In the genomic region with DNA sequence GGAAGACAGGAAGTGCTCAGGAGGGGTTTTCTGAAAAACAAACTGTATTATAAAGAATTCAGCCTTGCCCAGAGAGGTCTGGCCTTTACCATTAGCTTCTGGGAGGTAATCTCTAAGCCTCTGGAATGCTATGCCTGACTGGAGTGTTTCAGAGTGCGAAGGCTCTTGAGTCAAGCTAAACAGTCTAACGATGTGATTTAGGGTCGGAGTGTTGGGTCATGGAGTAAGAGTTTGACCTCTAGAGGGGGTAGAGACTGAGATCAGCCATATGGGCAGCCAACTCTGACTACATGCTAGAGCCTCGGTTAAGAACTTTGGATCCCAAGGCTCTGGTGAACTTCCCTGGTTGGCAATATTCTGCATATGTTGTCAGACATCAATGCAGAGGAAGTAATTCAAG, we compare ENCODE assay signal across 24 cellular contexts. TPM values are rescaled to one million over a fixed set of nuclear protein-coding genes. Genes with fewer than 3 reads are reported as not detected.
DNase-seq lines count a peak whose midpoint lies in the region; ATAC-seq and TF ChIP-seq lines count a peak whose summit lies in the region.
"Had no signal": no experiment of that assay in that cellular context is flagged by ENCODE, and none has a peak within 500 bp of the region (broad histone marks: within the 10 kb centered on the region; RNA-seq: fewer than 3 reads in every experiment).

No MANE protein-coding gene starts in this region.

- intact Hi-C loops in left ventricle myocardium inferior (cut with micrococcal nuclease) (no loop called here), Right ventricle myocardium inferior (cut with DNase I) (no loop called here)

- H3K4me3 Mint-ChIP-seq in activated T-helper 17 cell treated with anti-CD3 and anti-CD28 coated beads, Interleukin-2, amount 50 U/mL, for 72 hours: no peak overlapping the region
- H3K4me3 Mint-ChIP-seq: activated naive CD8-positive, alpha-beta T cell treated with anti-CD3 and anti-CD28 coated beads, Interleukin-2, amount 10 ng/mL, durations not matched to agents 7 days and 5 days had no signal

- H3K36me3 ChIP-seq in left ventricle myocardium inferior: peaks cover 91% of the 10 kb centered on the region
- peaks cover 22 to 35% of the 10 kb centered on the region in 2 donors for H3K36me3 ChIP-seq in stomach smooth muscle (ENCODE audit: control insufficient read depth in 2 of 2, insufficient read depth in 2 of 2, low read length in 2 of 2)

- no peaks in the 10 kb centered on the region for H3K27me3 Mint-ChIP-seq in activated T-helper 17 cell treated with anti-CD3 and anti-CD28 coated beads, Interleukin-2, amount 50 U/mL, for 72 hours
- H3K27me3 Mint-ChIP-seq: activated naive CD8-positive, alpha-beta T cell treated with anti-CD3 and anti-CD28 coated beads, Interleukin-2, amount 10 ng/mL, durations not matched to agents 7 days and 5 days; stimulated activated naive B cell treated with anti-CD40 and anti-IgM and Interleukin-4, amounts not matched to agents 10 μg/mL and 1 μg/mL and 100 μg/mL, for 72 hours had no signal

- peak overlapping the region; percentile 20 for H3K27ac Mint-ChIP-seq in activated T-helper 17 cell treated with anti-CD3 and anti-CD28 coated beads, Interleukin-2, amount 50 U/mL, for 72 hours
- H3K27ac Mint-ChIP-seq: activated naive CD8-positive, alpha-beta T cell treated with anti-CD3 and anti-CD28 coated beads, Interleukin-2, amount 10 ng/mL, durations not matched to agents 7 days and 5 days had no signal

- ATAC-seq in Right ventricle myocardium inferior (no peak), omental fat pad (ENCODE audit: low FRiP score) (no peak)
- ATAC-seq in activated T-helper 17 cell treated with anti-CD3 and anti-CD28 coated beads, Interleukin-2, amount 50 U/mL, for 72 hours (replicated peaks): no peak
- ATAC-seq: A549; body of pancreas; stimulated activated naive B cell treated with anti-CD40 and anti-IgM and Interleukin-4, amounts not matched to agents 10 μg/mL and 1 μg/mL and 100 μg/mL, for 72 hours had no signal

- peaks cover 100% of the 10 kb centered on the region for H3K36me3 Mint-ChIP-seq in activated T-helper 17 cell treated with anti-CD3 and anti-CD28 coated beads, Interleukin-2, amount 50 U/mL, for 72 hours (ENCODE audit: low read depth)

- H3K4me3 ChIP-seq in left ventricle myocardium inferior (no peak overlapping the region), stomach smooth muscle (ENCODE audit: low read length in 2 of 2) (no peak overlapping the region)
- H3K4me3 ChIP-seq: A549, BLaER1, body of pancreas, colonic mucosa, GM23248, MG63, SJSA1, thoracic aorta had no signal

- TF ChIP-seq CTCF in left ventricle myocardium inferior (IDR thresholded peaks at IDR 0.05; ENCODE audit: borderline replicate concordance): no peak
- no peak for TF ChIP-seq CTCF in omental fat pad (IDR thresholded peaks at IDR 0.05)

- H3K27ac ChIP-seq in left ventricle myocardium inferior (replicated peaks) (peak overlapping the region; percentile 49), stomach smooth muscle (ENCODE audit: low read length) (peak overlapping the region; percentile 8)
- H3K27ac ChIP-seq: A549, BLaER1, body of pancreas, colonic mucosa, SJSA1, thoracic aorta had no signal

- H3K27me3 ChIP-seq in left ventricle myocardium inferior (ENCODE audit: low read depth) (no peaks in the 10 kb centered on the region), stomach smooth muscle (ENCODE audit: control insufficient read depth in 1 of 2, insufficient read depth in 2 of 2, low read length in 2 of 2) (no peaks in the 10 kb centered on the region)
- H3K27me3 ChIP-seq: BLaER1, body of pancreas, colonic mucosa, MG63, SJSA1 had no signal

- H3K9me3 ChIP-seq in left ventricle myocardium inferior (replicated peaks) (no peaks in the 10 kb centered on the region), stomach smooth muscle (ENCODE audit: control insufficient read depth in 2 of 2, low read length in 2 of 2) (no peaks in the 10 kb centered on the region)
- H3K9me3 ChIP-seq: A549, BLaER1, body of pancreas, colonic mucosa, MG63, SJSA1, thoracic aorta had no signal

- H3K4me1 Mint-ChIP-seq in activated T-helper 17 cell treated with anti-CD3 and anti-CD28 coated beads, Interleukin-2, amount 50 U/mL, for 72 hours: peaks cover 13% of the 10 kb centered on the region

- no peak overlapping the region for H3K9ac ChIP-seq in stomach smooth muscle (ENCODE audit: low read length in 2 of 2)
- H3K9ac ChIP-seq: BLaER1, GM23248 had no signal

- peaks cover 28% of the 10 kb centered on the region for H3K4me1 ChIP-seq in left ventricle myocardium inferior
- no peaks in the 10 kb centered on the region for H3K4me1 ChIP-seq in stomach smooth muscle (ENCODE audit: control insufficient read depth, insufficient read depth, low read length)
- H3K4me1 ChIP-seq: A549, body of pancreas, colonic mucosa, SJSA1 had no signal

- H3K9me3 Mint-ChIP-seq in activated T-helper 17 cell treated with anti-CD3 and anti-CD28 coated beads, Interleukin-2, amount 50 U/mL, for 72 hours: no peaks in the 10 kb centered on the region
- H3K9me3 Mint-ChIP-seq: activated naive CD8-positive, alpha-beta T cell treated with anti-CD3 and anti-CD28 coated beads, Interleukin-2, amount 10 ng/mL, durations not matched to agents 7 days and 5 days; stimulated activated naive B cell treated with anti-CD40 and anti-IgM and Interleukin-4, amounts not matched to agents 10 μg/mL and 1 μg/mL and 100 μg/mL, for 72 hours had no signal

- no peak for DNase-seq in left ventricle myocardium inferior
- DNase-seq in Right ventricle myocardium inferior (ENCODE audit: missing footprints): no peak
- DNase-seq in kidney tubule cell (ENCODE audit: low spot score): peak; percentile 14
- DNase-seq in activated effector memory CD4-positive, alpha-beta T cell treated with Interleukin-2 at 50 U/mL for 16 hours: no peak
- no peak for DNase-seq in GF-D8 (lab: John Stamatoyannopoulos, UW)
- no peak for DNase-seq in omental fat pad (ENCODE audit: low spot score)
- DNase-seq: activated naive CD8-positive, alpha-beta T cell treated with anti-CD3 and anti-CD28 coated beads, Interleukin-2, amount 10 ng/mL, durations not matched to agents 7 days and 5 days; activated T-cell treated with anti-CD3 and anti-CD28 coated beads, Interleukin-2, amount 50 U/mL, for 48 hours; body of pancreas; colonic mucosa; glutamatergic neuron; GM23248; IMR-90; MG63; NCI-H146; NCI-H226; NCI-H774; stimulated activated naive B cell treated with anti-CD40 and anti-IgM and Interleukin-4, amounts not matched to agents 10 μg/mL and 1 μg/mL and 100 μg/mL, for 72 hours had no signal

RNA-seq across cellular contexts. Expression of gene BOD1L1, which starts 15.0 kb away (rescaled TPM):
- total RNA-seq in left ventricle myocardium inferior (17.9 TPM), Right ventricle myocardium inferior (17.8 TPM), omental fat pad (10 to 100 TPM; 34.2 to 65.9 (median 36.7) TPM)
- 10 to 100 TPM; 34.6 to 40.9 TPM for total RNA-seq in activated T-helper 17 cell treated with anti-CD3 and anti-CD28 coated beads, Interleukin-2, amount 50 U/mL, for 72 hours
